In the genomic region with DNA sequence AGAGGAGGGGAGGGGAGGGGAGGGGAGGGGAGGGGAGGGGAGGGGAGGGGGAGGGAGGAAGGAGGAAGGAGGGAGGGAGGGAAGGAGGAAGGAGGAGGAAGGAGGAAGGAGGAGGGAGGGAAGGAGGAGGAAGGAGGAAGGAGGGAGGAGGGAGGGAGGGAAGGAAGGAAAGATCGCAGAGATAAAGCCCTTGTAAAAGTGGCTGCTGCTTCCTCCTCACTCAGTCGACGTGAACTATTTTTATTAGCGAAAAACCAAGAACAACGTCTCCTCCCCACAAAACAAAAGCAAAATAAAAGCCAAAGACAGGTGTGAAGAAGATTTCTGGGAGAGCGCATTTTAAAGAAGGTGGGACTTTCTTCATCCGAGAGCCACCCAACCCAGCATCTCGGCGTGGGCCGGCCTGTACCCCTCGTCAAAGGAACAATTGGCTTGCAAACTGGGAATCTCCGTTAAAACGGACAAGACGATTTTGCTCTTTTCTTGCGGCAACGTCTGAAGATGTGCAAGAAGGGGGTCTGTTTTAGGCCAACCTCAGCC, we compare ENCODE assay signal across 12 cellular contexts. TPM values are rescaled to one million over a fixed set of nuclear protein-coding genes. Genes with fewer than 3 reads are reported as not detected.
A peak's percentile ranks its signal among the peaks of the same experiment; 100 is the strongest.
DNase-seq lines count a peak whose midpoint lies in the region; ATAC-seq, FAIRE-seq and TF ChIP-seq lines count a peak whose summit lies in the region.
"Had no signal": no experiment of that assay in that cellular context is flagged by ENCODE, and none has a peak within 500 bp of the region (broad histone marks: within the 10 kb centered on the region; RNA-seq: fewer than 3 reads in every experiment).

No MANE protein-coding gene starts in this region.

- peak overlapping the region in 7 of 8 donors; percentile 13 to 73 (median 61) for H3K27ac ChIP-seq in spleen
- no peak overlapping the region for H3K27ac ChIP-seq in coronary artery
- no peak overlapping the region for H3K27ac ChIP-seq in endodermal cell (ENCODE audit: low read depth, low read length)
- H3K27ac ChIP-seq: C4-2B had no signal

- no peak for TF ChIP-seq POLR2A in spleen (IDR thresholded peaks at IDR 0.05)

- H3K4me3 ChIP-seq in spleen, result peak overlapping the region in 1 of 8 donors; percentile 42
- H3K4me3 ChIP-seq in coronary artery, result no peak overlapping the region
- H3K4me3 ChIP-seq in endodermal cell (ENCODE audit: low read length), result no peak overlapping the region

- H3K4me1 Mint-ChIP-seq in activated T-cell treated with anti-CD3 and anti-CD28 coated beads, Interleukin-2, amount 50 U/mL, for 72 hours (ENCODE audit: low read depth), result peaks cover 35% of the 10 kb centered on the region
- H3K4me1 Mint-ChIP-seq in activated T-cell treated with anti-CD3 and anti-CD28 coated beads, Interleukin-2, amount 50 U/mL, for 4 hours (ENCODE audit: low read depth), result peaks cover 23% of the 10 kb centered on the region
- peaks cover 46% of the 10 kb centered on the region for H3K4me1 Mint-ChIP-seq in activated CD4-positive, alpha-beta memory T cell treated with anti-CD3 and anti-CD28 coated beads, Interleukin-2, amount 10 ng/mL, durations not matched to agents 7 days and 5 days
- no peaks in the 10 kb centered on the region for H3K4me1 Mint-ChIP-seq in endodermal cell

- H3K9me3 ChIP-seq in spleen (peaks cover 0 to 7% (median 0%) of the 10 kb centered on the region in 8 donors), endodermal cell (ENCODE audit: control insufficient read depth, low read length) (peaks cover 29% of the 10 kb centered on the region)

- no peak overlapping the region for H3K4me3 Mint-ChIP-seq in activated T-cell treated with anti-CD3 and anti-CD28 coated beads, Interleukin-2, amount 50 U/mL, for 72 hours
- H3K4me3 Mint-ChIP-seq in activated T-cell treated with anti-CD3 and anti-CD28 coated beads, Interleukin-2, amount 50 U/mL, for 4 hours, result no peak overlapping the region
- no peak overlapping the region for H3K4me3 Mint-ChIP-seq in activated CD4-positive, alpha-beta memory T cell treated with anti-CD3 and anti-CD28 coated beads, Interleukin-2, amount 10 ng/mL, durations not matched to agents 7 days and 5 days
- H3K4me3 Mint-ChIP-seq in endodermal cell, result no peak overlapping the region

- H3K27me3 ChIP-seq in spleen (replicated peaks in 1 of 7) (no peaks in the 10 kb centered on the region), endodermal cell (ENCODE audit: control insufficient read depth, insufficient read depth, low read length, poor library complexity, severe bottlenecking) (no peaks in the 10 kb centered on the region)

- TF ChIP-seq CTCF in spleen (IDR thresholded peaks at IDR 0.05 in 8 of 11, conservative IDR thresholded peaks at IDR 0.05 in 3 of 11), result no peak
- TF ChIP-seq CTCF in D721Med (IDR thresholded peaks at IDR 0.05; ENCODE audit: insufficient read depth, missing control alignments), result no peak
- no peak for TF ChIP-seq CTCF in coronary artery (IDR thresholded peaks at IDR 0.05)
- TF ChIP-seq CTCF in endodermal cell (conservative IDR thresholded peaks at IDR 0.05), result no peak

- H3K27ac Mint-ChIP-seq in activated T-cell treated with anti-CD3 and anti-CD28 coated beads, Interleukin-2, amount 50 U/mL, for 72 hours, result peak overlapping the region; percentile 65
- H3K27ac Mint-ChIP-seq in activated CD4-positive, alpha-beta memory T cell treated with anti-CD3 and anti-CD28 coated beads, Interleukin-2, amount 10 ng/mL, durations not matched to agents 7 days and 5 days, result peak overlapping the region; percentile 41
- no peak overlapping the region for H3K27ac Mint-ChIP-seq in endodermal cell

- H3K9me3 Mint-ChIP-seq in activated T-cell treated with anti-CD3 and anti-CD28 coated beads, Interleukin-2, amount 50 U/mL, for 72 hours, result peaks cover 4 to 7% of the 10 kb centered on the region in 2 donors
- H3K9me3 Mint-ChIP-seq in activated T-cell treated with anti-CD3 and anti-CD28 coated beads, Interleukin-2, amount 50 U/mL, for 4 hours, result no peaks in the 10 kb centered on the region
- H3K9me3 Mint-ChIP-seq in activated CD4-positive, alpha-beta memory T cell treated with anti-CD3 and anti-CD28 coated beads, Interleukin-2, amount 10 ng/mL, durations not matched to agents 7 days and 5 days, result peaks cover 15% of the 10 kb centered on the region
- peaks cover 26% of the 10 kb centered on the region for H3K9me3 Mint-ChIP-seq in endodermal cell

- CTCF ChIA-PET in activated CD4-positive, alpha-beta memory T cell treated with anti-CD3 and anti-CD28 coated beads, Interleukin-2, amount 10 ng/mL, durations not matched to agents 7 days and 5 days (lab: Charles Lee), result no interaction called here

- H3K4me1 ChIP-seq in spleen, result peaks cover 6 to 42% (median 19%) of the 10 kb centered on the region in 6 donors
- no peaks in the 10 kb centered on the region for H3K4me1 ChIP-seq in endodermal cell (ENCODE audit: control insufficient read depth, insufficient read depth, low read length)

- peaks cover 0 to 23% (median 0%) of the 10 kb centered on the region in 6 donors for H3K36me3 ChIP-seq in spleen
- no peaks in the 10 kb centered on the region for H3K36me3 ChIP-seq in endodermal cell (ENCODE audit: control insufficient read depth, insufficient read depth, low read length)
- H3K36me3 ChIP-seq: esophagus muscularis mucosa had no signal

- no peak for DNase-seq in activated T-cell treated with anti-CD3 and anti-CD28 coated beads, Interleukin-2, amount 50 U/mL, for 72 hours
- DNase-seq in activated T-cell treated with anti-CD3 and anti-CD28 coated beads, Interleukin-2, amount 50 U/mL, for 4 hours, result no peak
- DNase-seq in activated CD4-positive, alpha-beta memory T cell treated with anti-CD3 and anti-CD28 coated beads, Interleukin-2, amount 10 ng/mL, durations not matched to agents 7 days and 5 days, result no peak
- DNase-seq in spleen (no peak), D721Med (ENCODE audit: insufficient read length, low spot score) (no peak), coronary artery (ENCODE audit: low spot score) (no peak), endodermal cell (no peak)
- DNase-seq: NCI-H2171; stimulated activated CD4-positive, alpha-beta T cell treated with anti-CD3 and anti-CD28 coated beads, Interleukin-4, amount 100 ng/mL, for 4 hours had no signal

- WGBS in spleen, 5 donors, result 38 to 51% (median 41%) methylated on average over 16 of the region's 16 CpGs
- WGBS in endodermal cell (ENCODE audit: insufficient coverage in 1 of 2, insufficient read length in 1 of 2), 2 experiments, result 46 to 59% methylated on average over 9 to 14 of the region's 16 CpGs

- no peaks in the 10 kb centered on the region for H3K27me3 Mint-ChIP-seq in activated T-cell treated with anti-CD3 and anti-CD28 coated beads, Interleukin-2, amount 50 U/mL, for 72 hours (ENCODE audit: low read depth)
- no peaks in the 10 kb centered on the region for H3K27me3 Mint-ChIP-seq in activated T-cell treated with anti-CD3 and anti-CD28 coated beads, Interleukin-2, amount 50 U/mL, for 4 hours (ENCODE audit: low read depth)
- no peaks in the 10 kb centered on the region for H3K27me3 Mint-ChIP-seq in activated CD4-positive, alpha-beta memory T cell treated with anti-CD3 and anti-CD28 coated beads, Interleukin-2, amount 10 ng/mL, durations not matched to agents 7 days and 5 days
- peaks cover 10% of the 10 kb centered on the region for H3K27me3 Mint-ChIP-seq in endodermal cell (ENCODE audit: insufficient read depth)

- H3K36me3 Mint-ChIP-seq in activated T-cell treated with anti-CD3 and anti-CD28 coated beads, Interleukin-2, amount 50 U/mL, for 72 hours (ENCODE audit: insufficient read depth in 2 of 2), result peaks cover 12 to 14% of the 10 kb centered on the region in 2 donors
- peaks cover 27% of the 10 kb centered on the region for H3K36me3 Mint-ChIP-seq in activated T-cell treated with anti-CD3 and anti-CD28 coated beads, Interleukin-2, amount 50 U/mL, for 4 hours (ENCODE audit: insufficient read depth)
- peaks cover 60% of the 10 kb centered on the region for H3K36me3 Mint-ChIP-seq in activated CD4-positive, alpha-beta memory T cell treated with anti-CD3 and anti-CD28 coated beads, Interleukin-2, amount 10 ng/mL, durations not matched to agents 7 days and 5 days (ENCODE audit: low read depth)
- peaks cover 2% of the 10 kb centered on the region for H3K36me3 Mint-ChIP-seq in endodermal cell (ENCODE audit: low read depth)

- H3K9ac ChIP-seq in endodermal cell (ENCODE audit: extremely low read depth, low read length, poor library complexity, severe bottlenecking), result no peak overlapping the region

- intact Hi-C loops in spleen (cut with DNase I; ENCODE audit: low total_unique reads), result no loop called here

- FAIRE-seq in D721Med (lab: Jason Lieb, UNC), result no peak

- no peak for ATAC-seq in activated T-cell treated with anti-CD3 and anti-CD28 coated beads, Interleukin-2, amount 50 U/mL, for 72 hours (replicated peaks in 1 of 2)
- ATAC-seq in activated T-cell treated with anti-CD3 and anti-CD28 coated beads, Interleukin-2, amount 50 U/mL, for 4 hours, result no peak
- ATAC-seq in HG02852 (IDR thresholded peaks at IDR 0.05; ENCODE audit: unreplicated experiment), result peak; percentile 1

- POLR2A ChIA-PET in activated CD4-positive, alpha-beta memory T cell treated with anti-CD3 and anti-CD28 coated beads, Interleukin-2, amount 10 ng/mL, durations not matched to agents 7 days and 5 days (lab: Charles Lee), result no interaction called here

RNA-seq across cellular contexts. Expression of a gene that starts 40.7 kb away (rescaled TPM):
- 100 to 1,000 TPM in 1 of 2 donors, 10 to 100 TPM in 1; 70.4 to 101 TPM for total RNA-seq in activated T-cell treated with anti-CD3 and anti-CD28 coated beads, Interleukin-2, amount 50 U/mL, for 72 hours
- 10 to 100 TPM; 33.0 to 53.2 (median 36.9) TPM for total RNA-seq in activated T-cell treated with anti-CD3 and anti-CD28 coated beads, Interleukin-2, amount 50 U/mL, for 4 hours
- 10 to 100 TPM; 62.2 to 63.3 TPM for total RNA-seq in activated CD4-positive, alpha-beta memory T cell treated with anti-CD3 and anti-CD28 coated beads, Interleukin-2, amount 10 ng/mL, durations not matched to agents 7 days and 5 days
- 10 to 100 TPM; 21.3 to 35.5 (median 27.9) TPM for total RNA-seq in spleen
- polyA plus RNA-seq in spleen, result 10 to 100 TPM; 25.0 to 28.8 (median 26.6) TPM
- total RNA-seq in endodermal cell, result 10 to 100 TPM; 46.7 to 80.9 TPM
- polyA plus RNA-seq in endodermal cell (2013, experiment 1 of 2), result 48.3 TPM
- polyA plus RNA-seq in endodermal cell (2013, experiment 2 of 2), result 43.1 TPM

RNA-seq across cellular contexts. Expression of a gene that starts 43.6 kb away (rescaled TPM):
- 10 to 100 TPM; 40.1 to 45.7 TPM for total RNA-seq in activated T-cell treated with anti-CD3 and anti-CD28 coated beads, Interleukin-2, amount 50 U/mL, for 72 hours
- 10 to 100 TPM; 14.4 to 22.2 (median 18.4) TPM for total RNA-seq in activated T-cell treated with anti-CD3 and anti-CD28 coated beads, Interleukin-2, amount 50 U/mL, for 4 hours
- total RNA-seq in activated CD4-positive, alpha-beta memory T cell treated with anti-CD3 and anti-CD28 coated beads, Interleukin-2, amount 10 ng/mL, durations not matched to agents 7 days and 5 days, result 100 to 1,000 TPM; 177 to 180 TPM
- total RNA-seq in spleen (10 to 100 TPM; 19.5 to 32.2 (median 30.0) TPM), endodermal cell (not detected)
- 10 to 100 TPM in 1 of 3 donors, 1 to 10 TPM in 2; 8.1 to 15.5 (median 8.5) TPM for polyA plus RNA-seq in spleen
- 0.07 TPM for polyA plus RNA-seq in endodermal cell (2013, experiment 1 of 2)
- 0.04 TPM for polyA plus RNA-seq in endodermal cell (2013, experiment 2 of 2)

Comparison
In these comparisons a context has a peak if more than half of its experiments do, and no peak if none do; other contexts are left out.
1. H3K27ac ChIP-seq: peak in spleen (7 of 8); none in coronary artery (0 of 2) and endodermal cell (single experiment).
2. RNA of a gene that starts 43.6 kb away (total RNA-seq): 177 to 180 TPM in activated CD4-positive, alpha-beta memory T cell treated with anti-CD3 and anti-CD28 coated beads, Interleukin-2, amount 10 ng/mL, durations not matched to agents 7 days and 5 days, 40.1 to 45.7 TPM in activated T-cell treated with anti-CD3 and anti-CD28 coated beads, Interleukin-2, amount 50 U/mL, for 72 hours, 19.5 to 32.2 TPM in spleen and 14.4 to 22.2 TPM in activated T-cell treated with anti-CD3 and anti-CD28 coated beads, Interleukin-2, amount 50 U/mL, for 4 hours; not detected in endodermal cell; every median in the first group is over 10 times any median in the second.